In the genomic region with DNA sequence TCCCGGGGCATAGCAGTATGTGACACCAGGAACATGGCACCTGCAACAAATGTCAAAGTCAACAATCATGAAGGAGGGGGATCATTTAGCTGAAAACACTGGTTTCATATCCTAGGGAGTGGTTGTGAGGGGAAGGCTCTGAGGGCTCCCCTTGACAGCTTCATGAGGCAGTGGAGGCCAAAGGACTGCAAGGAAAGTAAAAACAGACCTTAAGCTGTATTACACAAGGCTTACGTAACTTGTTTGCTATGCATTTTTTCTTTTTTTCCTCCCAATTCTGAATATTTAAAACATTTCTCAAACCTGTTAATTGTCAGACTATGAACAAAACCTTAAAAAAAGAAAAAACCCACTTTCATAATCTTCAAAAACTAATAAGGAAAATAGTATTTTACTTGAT, we compare ENCODE assay signal across 35 cellular contexts.
"Had no signal": no experiment of that assay in that cellular context is flagged by ENCODE, and none has a peak within 500 bp of the region (broad histone marks: within the 10 kb centered on the region; RNA-seq: fewer than 3 reads in every experiment).

No MANE protein-coding gene starts in this region.

- H3K9me3 Mint-ChIP-seq: activated CD4-positive, alpha-beta memory T cell treated with anti-CD3 and anti-CD28 coated beads for 36 hours; activated CD4-positive, alpha-beta T cell treated with anti-CD3 and anti-CD28 coated beads, Interleukin-2, amount 10 ng/mL, durations not matched to agents 24 days and 14 days; activated naive CD4-positive, alpha-beta T cell treated with anti-CD3 and anti-CD28 coated beads, Interleukin-2, amount 10 ng/mL, durations not matched to agents 7 days and 5 days; activated naive CD8-positive, alpha-beta T cell treated with anti-CD3 and anti-CD28 coated beads, Interleukin-2, amount 10 ng/mL, durations not matched to agents 7 days and 5 days; activated T-helper 1 cell treated with anti-CD3 and anti-CD28 coated beads, Interleukin-12 subunit alpha, Interleukin-12 subunit beta, Interleukin-2, Interleukin-4 antibody, amounts not matched to agents 30 ng/mL and 10 ng/mL and 1 ng/mL, durations not matched to agents 14 hours and 24 hours and 36 hours; nephron progenitor cell; stimulated activated memory B cell treated with anti-CD40 and anti-IgM and Interleukin-4, amounts not matched to agents 10 μg/mL and 1 μg/mL and 100 μg/mL, for 72 hours; T-helper 1 cell treated with Interleukin-12 subunit alpha and Interleukin-12 subunit beta and Interleukin-4 antibody, amounts not matched to agents 30 μg/mL and 1 μg/mL, for 36 hours had no signal

- DNase-seq: activated CD4-positive, alpha-beta memory T cell treated with anti-CD3 and anti-CD28 coated beads for 36 hours; activated CD4-positive, alpha-beta T cell treated with anti-CD3 and anti-CD28 coated beads, Interleukin-2, amount 10 ng/mL, durations not matched to agents 24 days and 14 days; activated CD4-positive, CD25-positive, alpha-beta regulatory T cell treated with anti-CD3 and anti-CD28 coated beads, Interleukin-2, amount 50 U/mL, for 72 hours; activated CD8-positive, alpha-beta memory T cell treated with anti-CD3 and anti-CD28 coated beads, Interleukin-2, amount 50 U/mL, for 4 hours; activated effector memory CD4-positive, alpha-beta T cell treated with anti-CD3 and anti-CD28 coated beads, Interleukin-2, amount 50 U/mL, for 16 hours; activated naive CD4-positive, alpha-beta T cell treated with anti-CD3 and anti-CD28 coated beads, Interleukin-2, amount 10 ng/mL, durations not matched to agents 7 days and 5 days; activated naive CD8-positive, alpha-beta T cell treated with anti-CD3 and anti-CD28 coated beads, Interleukin-2, amount 10 ng/mL, durations not matched to agents 7 days and 5 days; activated T-cell treated with anti-CD3 and anti-CD28 coated beads, Interleukin-2, amount 50 U/mL, for 1 hour; amygdala; cerebellar nuclear complex; colonic mucosa; effector CD8-positive, alpha-beta T cell; head of caudate nucleus; hippocampal formation; kidney; left colon; mammary epithelial cell; nephron progenitor cell; ovary; retina; sigmoid colon; small intestine; stimulated activated CD4-positive, alpha-beta T cell treated with anti-CD3 and anti-CD28 coated beads, Interleukin-4, amount 100 ng/mL, for 24 hours; T-helper 9 cell; tibial artery; upper lobe of right lung; WERI-Rb-1 had no signal

- H3K36me3 Mint-ChIP-seq: activated CD4-positive, alpha-beta memory T cell treated with anti-CD3 and anti-CD28 coated beads for 36 hours; activated naive CD4-positive, alpha-beta T cell treated with anti-CD3 and anti-CD28 coated beads, Interleukin-2, amount 10 ng/mL, durations not matched to agents 7 days and 5 days; activated naive CD8-positive, alpha-beta T cell treated with anti-CD3 and anti-CD28 coated beads, Interleukin-2, amount 10 ng/mL, durations not matched to agents 7 days and 5 days had no signal

- H3K4me3 ChIP-seq: breast epithelium, colonic mucosa, ovary, prostate gland, sigmoid colon, suprapubic skin, tibial artery, upper lobe of right lung had no signal

- H3K27ac ChIP-seq: colonic mucosa, epithelial cell of prostate, neutrophil, ovary, prostate gland, sigmoid colon, suprapubic skin, tibial artery, upper lobe of right lung had no signal

- H3K9me3 ChIP-seq: breast epithelium, colonic mucosa, neutrophil, ovary, prostate gland, sigmoid colon, suprapubic skin, tibial artery, upper lobe of right lung had no signal

- H3K4me3 Mint-ChIP-seq: activated CD4-positive, alpha-beta memory T cell treated with anti-CD3 and anti-CD28 coated beads for 36 hours; activated CD4-positive, alpha-beta T cell treated with anti-CD3 and anti-CD28 coated beads, Interleukin-2, amount 10 ng/mL, durations not matched to agents 24 days and 14 days; activated naive CD4-positive, alpha-beta T cell treated with anti-CD3 and anti-CD28 coated beads, Interleukin-2, amount 10 ng/mL, durations not matched to agents 7 days and 5 days; activated naive CD8-positive, alpha-beta T cell treated with anti-CD3 and anti-CD28 coated beads, Interleukin-2, amount 10 ng/mL, durations not matched to agents 7 days and 5 days; activated T-helper 1 cell treated with anti-CD3 and anti-CD28 coated beads, Interleukin-12 subunit alpha, Interleukin-12 subunit beta, Interleukin-2, Interleukin-4 antibody, amounts not matched to agents 30 ng/mL and 10 ng/mL and 1 ng/mL, durations not matched to agents 14 hours and 24 hours and 36 hours; nephron progenitor cell; stimulated activated memory B cell treated with anti-CD40 and anti-IgM and Interleukin-4, amounts not matched to agents 10 μg/mL and 1 μg/mL and 100 μg/mL, for 72 hours; T-helper 1 cell treated with Interleukin-12 subunit alpha and Interleukin-12 subunit beta and Interleukin-4 antibody, amounts not matched to agents 30 μg/mL and 1 μg/mL, for 36 hours had no signal

- H3K27ac Mint-ChIP-seq: activated CD4-positive, alpha-beta memory T cell treated with anti-CD3 and anti-CD28 coated beads for 36 hours; activated CD4-positive, alpha-beta T cell treated with anti-CD3 and anti-CD28 coated beads, Interleukin-2, amount 10 ng/mL, durations not matched to agents 24 days and 14 days; activated naive CD4-positive, alpha-beta T cell treated with anti-CD3 and anti-CD28 coated beads, Interleukin-2, amount 10 ng/mL, durations not matched to agents 7 days and 5 days; activated naive CD8-positive, alpha-beta T cell treated with anti-CD3 and anti-CD28 coated beads, Interleukin-2, amount 10 ng/mL, durations not matched to agents 7 days and 5 days; activated T-helper 1 cell treated with anti-CD3 and anti-CD28 coated beads, Interleukin-12 subunit alpha, Interleukin-12 subunit beta, Interleukin-2, Interleukin-4 antibody, amounts not matched to agents 30 ng/mL and 10 ng/mL and 1 ng/mL, durations not matched to agents 14 hours and 24 hours and 36 hours; stimulated activated memory B cell treated with anti-CD40 and anti-IgM and Interleukin-4, amounts not matched to agents 10 μg/mL and 1 μg/mL and 100 μg/mL, for 72 hours; T-helper 1 cell treated with Interleukin-12 subunit alpha and Interleukin-12 subunit beta and Interleukin-4 antibody, amounts not matched to agents 30 μg/mL and 1 μg/mL, for 36 hours had no signal

- H3K4me1 ChIP-seq: breast epithelium, colonic mucosa, prostate gland, sigmoid colon, suprapubic skin, tibial artery, upper lobe of right lung had no signal

- H3K27me3 ChIP-seq: breast epithelium, colonic mucosa, neutrophil, ovary, sigmoid colon, suprapubic skin, tibial artery, upper lobe of right lung had no signal

- H3K27me3 Mint-ChIP-seq: stimulated activated memory B cell treated with anti-CD40 and anti-IgM and Interleukin-4, amounts not matched to agents 10 μg/mL and 1 μg/mL and 100 μg/mL, for 72 hours had no signal

- H3K36me3 ChIP-seq: breast epithelium, colonic mucosa, neutrophil, ovary, prostate gland, suprapubic skin, upper lobe of right lung had no signal

- ATAC-seq: left colon; stimulated activated memory B cell treated with anti-CD40 and anti-IgM and Interleukin-4, amounts not matched to agents 10 μg/mL and 1 μg/mL and 100 μg/mL, for 72 hours; upper lobe of right lung had no signal

- H3K4me1 Mint-ChIP-seq: activated CD4-positive, alpha-beta T cell treated with anti-CD3 and anti-CD28 coated beads, Interleukin-2, amount 10 ng/mL, durations not matched to agents 24 days and 14 days; activated naive CD4-positive, alpha-beta T cell treated with anti-CD3 and anti-CD28 coated beads, Interleukin-2, amount 10 ng/mL, durations not matched to agents 7 days and 5 days; activated naive CD8-positive, alpha-beta T cell treated with anti-CD3 and anti-CD28 coated beads, Interleukin-2, amount 10 ng/mL, durations not matched to agents 7 days and 5 days had no signal
